13 cellular contexts compared by ENCODE assay signal in the genomic region with DNA sequence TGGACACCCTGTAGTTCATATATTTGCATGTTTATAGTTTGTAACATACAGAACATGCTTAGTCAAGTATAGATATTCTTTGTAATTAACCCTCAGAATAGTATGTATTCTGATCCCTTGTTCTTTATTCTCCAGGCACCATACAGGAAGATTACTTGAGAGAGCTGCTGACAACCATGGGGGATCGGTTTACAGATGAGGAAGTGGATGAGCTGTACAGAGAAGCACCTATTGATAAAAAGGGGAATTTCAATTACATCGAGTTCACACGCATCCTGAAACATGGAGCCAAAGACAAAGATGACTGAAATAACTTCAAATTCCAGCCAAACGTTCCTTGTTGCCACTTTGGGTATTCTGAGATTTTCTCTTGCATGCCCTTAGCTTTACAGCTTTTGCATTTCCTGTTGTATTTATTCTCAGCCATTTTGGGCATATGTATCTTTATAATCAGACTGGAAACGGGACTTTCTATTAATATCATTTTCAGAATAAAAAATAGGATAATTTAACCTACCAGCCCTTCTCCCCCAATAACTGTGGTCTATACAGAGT. TPM values are rescaled to one million over a fixed set of nuclear protein-coding genes. Genes with fewer than 3 reads are reported as not detected.
DNase-seq lines count a peak whose midpoint lies in the region; TF ChIP-seq lines count a peak whose summit lies in the region.
"Had no signal": no experiment of that assay in that cellular context is flagged by ENCODE, and none has a peak within 500 bp of the region (broad histone marks: within the 10 kb centered on the region; RNA-seq: fewer than 3 reads in every experiment).

No MANE protein-coding gene starts in this region.

- H2AFZ ChIP-seq in Loucy (ENCODE audit: low read length) (no peak overlapping the region), parathyroid adenoma (no peak overlapping the region)

- no peak overlapping the region for H2BK120ac ChIP-seq in mesendoderm (ENCODE audit: low read depth, low read length)

- CTCF ChIA-PET in Calu3 (lab: Charles Lee): interaction anchor here (0.6 kb wide), 1 partner anchor 252 kb away, joined by 3 read pairs; no protein-coding TSS in a partner anchor

- intact Hi-C loops in Calu3 (cut with micrococcal nuclease; ENCODE audit: unreplicated experiment) (no loop called here), breast epithelium (cut with DNase I; ENCODE audit: low total_unique reads) (no loop called here)

- H3K79me2 ChIP-seq in Loucy (ENCODE audit: insufficient read depth, low read length): peaks cover 73% of the 10 kb centered on the region
- peaks cover 17% of the 10 kb centered on the region for H3K79me2 ChIP-seq in parathyroid adenoma
- peaks cover 12% of the 10 kb centered on the region for H3K79me2 ChIP-seq in mesendoderm (ENCODE audit: control insufficient read depth, insufficient read depth, low read length)

- peaks cover 62% of the 10 kb centered on the region for H3K4me1 Mint-ChIP-seq in Calu3 (ENCODE audit: low read depth, unreplicated experiment)

- no peak overlapping the region for H4K8ac ChIP-seq in mesendoderm (ENCODE audit: low read depth, low read length)

- H3K36me3 ChIP-seq in Loucy (ENCODE audit: insufficient read depth, low read length) (peaks cover 57% of the 10 kb centered on the region), breast epithelium (peaks cover 4% of the 10 kb centered on the region), parathyroid adenoma (ENCODE audit: control insufficient read depth, insufficient read depth, low read length) (no peaks in the 10 kb centered on the region), mesendoderm (ENCODE audit: control insufficient read depth, insufficient read depth, low read length) (peaks cover 3% of the 10 kb centered on the region)

- H3K4me3 ChIP-seq in Loucy (ENCODE audit: low read length, poor library complexity, severe bottlenecking): no peak overlapping the region
- no peak overlapping the region for H3K4me3 ChIP-seq in breast epithelium
- no peak overlapping the region for H3K4me3 ChIP-seq in parathyroid adenoma (ENCODE audit: low read depth, low read length)
- H3K4me3 ChIP-seq in mesendoderm (ENCODE audit: low read length): no peak overlapping the region

- no peaks in the 10 kb centered on the region for H3K9me2 ChIP-seq in Loucy (replicated peaks; ENCODE audit: low read depth, low read length)

- H3K36me3 Mint-ChIP-seq in Calu3 (ENCODE audit: insufficient read depth, unreplicated experiment): peaks cover 84% of the 10 kb centered on the region

- H3K27me3 Mint-ChIP-seq in Calu3 (ENCODE audit: unreplicated experiment): no peaks in the 10 kb centered on the region

- H3K4me1 ChIP-seq in Loucy (ENCODE audit: insufficient read depth, low read length, poor library complexity, severe bottlenecking): peaks cover 60% of the 10 kb centered on the region
- peaks cover 4% of the 10 kb centered on the region in 2 donors for H3K4me1 ChIP-seq in breast epithelium
- H3K4me1 ChIP-seq in parathyroid adenoma: peaks cover 8% of the 10 kb centered on the region
- peaks cover under 1% of the 10 kb centered on the region for H3K4me1 ChIP-seq in mesendoderm (ENCODE audit: control insufficient read depth, low read depth, low read length)

- peak overlapping the region; percentile 34 to 83 for H3K27ac ChIP-seq in breast epithelium
- no peak overlapping the region for H3K27ac ChIP-seq in parathyroid adenoma
- H3K27ac ChIP-seq in mesendoderm (ENCODE audit: low read depth, low read length): no peak overlapping the region
- H3K27ac ChIP-seq: foreskin keratinocyte had no signal

- BruUV-seq in Calu3 (replicated peaks; lab: Mats Ljungman, UMichigan): no TSS peak

- H3K23ac ChIP-seq in mesendoderm (ENCODE audit: low read length): no peak overlapping the region

- H3K9me3 ChIP-seq in Loucy (ENCODE audit: insufficient read depth, low read depth, low read length): no peaks in the 10 kb centered on the region
- no peaks in the 10 kb centered on the region for H3K9me3 ChIP-seq in breast epithelium
- no peaks in the 10 kb centered on the region for H3K9me3 ChIP-seq in parathyroid adenoma (ENCODE audit: control insufficient read depth, low read length)

- peaks cover 3% of the 10 kb centered on the region for H3K79me1 ChIP-seq in mesendoderm (ENCODE audit: low read length)

- H4K20me1 ChIP-seq in Loucy (ENCODE audit: insufficient read depth, low read length, poor library complexity, severe bottlenecking): peaks cover 48% of the 10 kb centered on the region

- no peak overlapping the region for H3K9ac ChIP-seq in Loucy (ENCODE audit: low read depth, low read length, poor library complexity, severe bottlenecking)
- H3K9ac ChIP-seq in parathyroid adenoma: no peak overlapping the region
- H3K9ac ChIP-seq in mesendoderm (ENCODE audit: low read length): no peak overlapping the region

- H3K27me3 ChIP-seq in Loucy (ENCODE audit: insufficient read depth, low read length, poor library complexity, severe bottlenecking) (no peaks in the 10 kb centered on the region), breast epithelium (no peaks in the 10 kb centered on the region), parathyroid adenoma (ENCODE audit: control insufficient read depth, insufficient read depth, low read length) (no peaks in the 10 kb centered on the region), mesendoderm (ENCODE audit: insufficient read depth, low read length, poor library complexity) (no peaks in the 10 kb centered on the region)
- H3K27me3 ChIP-seq: foreskin keratinocyte had no signal

- no peak overlapping the region for H2BK5ac ChIP-seq in mesendoderm (ENCODE audit: low read length)

- H3K56ac ChIP-seq in mesendoderm (ENCODE audit: low read length): no peak overlapping the region

- H3K4me2 ChIP-seq in Loucy (ENCODE audit: low read depth, low read length, poor library complexity, severe bottlenecking) (peak overlapping the region; percentile 98), parathyroid adenoma (ENCODE audit: low read length) (peak overlapping the region; percentile 63), mesendoderm (ENCODE audit: low read length) (no peak overlapping the region)

- no peak overlapping the region for H4K5ac ChIP-seq in mesendoderm (ENCODE audit: low read length)

- H3K4ac ChIP-seq in mesendoderm (ENCODE audit: low read depth, low read length): no peak overlapping the region

- no peak for DNase-seq in Calu3
- DNase-seq in breast epithelium (ENCODE audit: low spot score in 2 of 2): no peak
- no peak for DNase-seq in nucleus accumbens (lab: John Stamatoyannopoulos, UW)
- DNase-seq in mesendoderm: no peak
- no peak for DNase-seq in NK-92 (lab: John Stamatoyannopoulos, UW; ENCODE audit: unreplicated experiment)
- no peak for DNase-seq in activated CD8-positive, alpha-beta memory T cell treated with anti-CD3 and anti-CD28 coated beads, Interleukin-2, amount 50 U/mL, for 48 hours
- DNase-seq: amygdala, foreskin keratinocyte, NCI-H2227 treated with DMSO at 0.1 percent for 48 hours, nephron progenitor cell had no signal

- H2BK15ac ChIP-seq in mesendoderm (replicated peaks; ENCODE audit: low read depth): no peak overlapping the region

- WGBS in mesendoderm (ENCODE audit: extremely low coverage, insufficient coverage, low lambda C conversion rate): no CpG with 5 or more reads among the region's 5 CpGs

- TF ChIP-seq POLR2A in breast epithelium (IDR thresholded peaks at IDR 0.05): no peak

- no peak overlapping the region for H3K18ac ChIP-seq in mesendoderm (ENCODE audit: low read length)

- H3K4me3 Mint-ChIP-seq in Calu3 (ENCODE audit: low read depth, unreplicated experiment): no peak overlapping the region
- H3K4me3 Mint-ChIP-seq: nephron progenitor cell had no signal

- H3F3A ChIP-seq in Loucy (ENCODE audit: low read depth): peaks cover 4% of the 10 kb centered on the region; the same call in 1 of the 2 replicates

- peak overlapping the region; percentile 42 for H3K27ac Mint-ChIP-seq in Calu3 (ENCODE audit: unreplicated experiment)
- H3K27ac Mint-ChIP-seq: nephron progenitor cell had no signal

- no peaks in the 10 kb centered on the region for H3K9me3 Mint-ChIP-seq in Calu3 (ENCODE audit: low read depth, unreplicated experiment)
- H3K9me3 Mint-ChIP-seq: nephron progenitor cell had no signal

- H2AK5ac ChIP-seq in mesendoderm (ENCODE audit: low read length): no peak overlapping the region

- TF ChIP-seq CTCF in Calu3 (IDR thresholded peaks at IDR 0.05; ENCODE audit: unreplicated experiment) (no peak), Loucy (conservative IDR thresholded peaks at IDR 0.05; ENCODE audit: low read length) (no peak), breast epithelium (IDR thresholded peaks at IDR 0.05) (no peak), parathyroid adenoma (IDR thresholded peaks at IDR 0.05) (no peak)

RNA-seq across cellular contexts. Expression of gene MYL12B, which starts 6.2 kb away (rescaled TPM):
- total RNA-seq in Calu3 (2022) (523 and 564 TPM in 2 replicates), breast epithelium (100 to 1,000 TPM; 305 to 371 (median 335) TPM)
- 268 TPM for polyA plus RNA-seq in mesendoderm (2013, experiment 1 of 2)
- polyA plus RNA-seq in mesendoderm (2013, experiment 2 of 2): 263 TPM

RNA-seq across cellular contexts. Expression of gene MYL12A, which starts 8.1 kb away (rescaled TPM):
- total RNA-seq in Calu3 (2022) (428 and 464 TPM in 2 replicates), breast epithelium (100 to 1,000 TPM; 403 to 495 (median 444) TPM)
- polyA plus RNA-seq in mesendoderm (2013, experiment 1 of 2): 475 TPM
- 490 TPM for polyA plus RNA-seq in mesendoderm (2013, experiment 2 of 2)

RNA-seq across cellular contexts. Expression of gene MYOM1, which starts 35.9 kb away (rescaled TPM):
- total RNA-seq in Calu3 (2022) (16.5 and 20.4 TPM in 2 replicates), breast epithelium (1 to 10 TPM; 3.1 to 6.9 (median 5.9) TPM)
- polyA plus RNA-seq in mesendoderm (2013, experiment 1 of 2): 0.29 TPM
- 0.20 TPM for polyA plus RNA-seq in mesendoderm (2013, experiment 2 of 2)
- total RNA-seq: HT1080 had no signal

Comparison
In these comparisons a context has a peak if more than half of its experiments do, and no peak if none do; other contexts are left out.
1. H3K27ac ChIP-seq: peak in breast epithelium (2 of 2); none in parathyroid adenoma (single experiment) and mesendoderm (single experiment).